ENCODE assay signal across 15 cellular contexts in genomic region chr13:54574791-54575190, GRCh38.
"Had no signal": no experiment of that assay in that cellular context is flagged by ENCODE, and none has a peak within 500 bp of the region (broad histone marks: within the 10 kb centered on the region; RNA-seq: fewer than 3 reads in every experiment).

No MANE protein-coding gene starts in this region.

- H3K27me3 Mint-ChIP-seq: activated naive CD8-positive, alpha-beta T cell; stimulated activated naive CD8-positive, alpha-beta T cell treated with anti-CD3 and anti-CD28 coated beads, Interleukin-15, amount 100 ng/mL, for 72 hours had no signal

- H3K36me3 Mint-ChIP-seq: activated naive CD8-positive, alpha-beta T cell; mesothelial cell of epicardium; WTC11 had no signal

- H3K4me1 ChIP-seq: spleen, upper lobe of left lung had no signal

- H3K27me3 ChIP-seq: spleen, upper lobe of left lung had no signal

- H3K27ac ChIP-seq: spleen, upper lobe of left lung had no signal

- H3K36me3 ChIP-seq: spleen, upper lobe of left lung had no signal

- H3K9me3 ChIP-seq: upper lobe of left lung had no signal

- DNase-seq: activated CD4-positive, alpha-beta T cell treated with anti-CD3 and anti-CD28 coated beads for 48 hours; activated CD8-positive, alpha-beta memory T cell treated with anti-CD3 and anti-CD28 coated beads, Interleukin-2, amount 50 U/mL, for 48 hours; activated gamma-delta T cell; activated T-cell treated with anti-CD3 and anti-CD28 coated beads, Interleukin-2, amount 50 U/mL, for 72 hours; anterior cingulate cortex; effector memory CD4-positive, alpha-beta T cell; foreskin melanocyte; kidney glomerular epithelial cell; spleen; stimulated activated naive CD8-positive, alpha-beta T cell treated with anti-CD3 and anti-CD28 coated beads, Interleukin-15, amount 100 ng/mL, for 72 hours; upper lobe of left lung had no signal

- H3K4me3 ChIP-seq: spleen, upper lobe of left lung had no signal

- H3K4me3 Mint-ChIP-seq: activated naive CD8-positive, alpha-beta T cell; activated T-cell treated with anti-CD3 and anti-CD28 coated beads, Interleukin-2, amount 50 U/mL, for 72 hours; mesothelial cell of epicardium; stimulated activated naive CD8-positive, alpha-beta T cell treated with anti-CD3 and anti-CD28 coated beads, Interleukin-15, amount 100 ng/mL, for 72 hours; WTC11 had no signal

- ATAC-seq: activated T-cell treated with anti-CD3 and anti-CD28 coated beads, Interleukin-2, amount 50 U/mL, for 72 hours; sciatic nerve; stimulated activated naive CD8-positive, alpha-beta T cell treated with anti-CD3 and anti-CD28 coated beads, Interleukin-15, amount 100 ng/mL, for 72 hours; WTC11 had no signal

- H3K4me1 Mint-ChIP-seq: mesothelial cell of epicardium; stimulated activated naive CD8-positive, alpha-beta T cell treated with anti-CD3 and anti-CD28 coated beads, Interleukin-15, amount 100 ng/mL, for 72 hours had no signal

- H3K9me3 Mint-ChIP-seq: WTC11 had no signal

- H3K27ac Mint-ChIP-seq: activated naive CD8-positive, alpha-beta T cell; activated T-cell treated with anti-CD3 and anti-CD28 coated beads, Interleukin-2, amount 50 U/mL, for 72 hours; mesothelial cell of epicardium; stimulated activated naive CD8-positive, alpha-beta T cell treated with anti-CD3 and anti-CD28 coated beads, Interleukin-15, amount 100 ng/mL, for 72 hours; WTC11 had no signal
